17 cellular contexts compared by ENCODE assay signal in genomic region chr11:113021111-113021510, GRCh38. TPM values are rescaled to one million over a fixed set of nuclear protein-coding genes. Genes with fewer than 3 reads are reported as not detected.
A peak's percentile ranks its signal among the peaks of the same experiment; 100 is the strongest.
DNase-seq lines count a peak whose midpoint lies in the region; ATAC-seq and TF ChIP-seq lines count a peak whose summit lies in the region.
"Had no signal": no experiment of that assay in that cellular context is flagged by ENCODE, and none has a peak within 500 bp of the region (broad histone marks: within the 10 kb centered on the region; RNA-seq: fewer than 3 reads in every experiment).

No MANE protein-coding gene starts in this region.

- no peak for ATAC-seq in stimulated activated memory B cell treated with anti-CD40 and anti-IgM and Interleukin-4, amounts not matched to agents 10 μg/mL and 1 μg/mL and 100 μg/mL, for 72 hours
- ATAC-seq: CD8-positive, alpha-beta T cell had no signal

- no peaks in the 10 kb centered on the region for H3K36me3 ChIP-seq in ascending aorta
- H3K36me3 ChIP-seq: BLaER1 treated with 17β-estradiol and CSF1 and Interleukin-3, amounts not matched to agents 10 nM and 100 nM had no signal

- H3K4me1 Mint-ChIP-seq in stimulated activated memory B cell treated with anti-CD40 and anti-IgM and Interleukin-4, amounts not matched to agents 10 μg/mL and 1 μg/mL and 100 μg/mL, for 72 hours = no peaks in the 10 kb centered on the region
- H3K4me1 Mint-ChIP-seq: B cell had no signal

- H3K4me3 Mint-ChIP-seq in stimulated activated memory B cell treated with anti-CD40 and anti-IgM and Interleukin-4, amounts not matched to agents 10 μg/mL and 1 μg/mL and 100 μg/mL, for 72 hours = no peak overlapping the region
- H3K4me3 Mint-ChIP-seq: B cell; CD4-positive, alpha-beta T cell; CD8-positive, alpha-beta T cell had no signal

- no peaks in the 10 kb centered on the region for H3K4me1 ChIP-seq in ascending aorta
- H3K4me1 ChIP-seq: BLaER1 treated with 17β-estradiol and CSF1 and Interleukin-3, amounts not matched to agents 10 nM and 100 nM had no signal

- no peak for TF ChIP-seq CTCF in ascending aorta (IDR thresholded peaks at IDR 0.05)

- H3K9me3 ChIP-seq in ascending aorta = no peaks in the 10 kb centered on the region

- H3K27ac Mint-ChIP-seq in stimulated activated memory B cell treated with anti-CD40 and anti-IgM and Interleukin-4, amounts not matched to agents 10 μg/mL and 1 μg/mL and 100 μg/mL, for 72 hours = no peak overlapping the region
- H3K27ac Mint-ChIP-seq: B cell; CD4-positive, alpha-beta T cell; CD8-positive, alpha-beta T cell had no signal

- intact Hi-C loops in ascending aorta (cut with DNase I) = no loop called here

- H3K4me3 ChIP-seq in ascending aorta = no peak overlapping the region
- H3K4me3 ChIP-seq: BLaER1 treated with 17β-estradiol and CSF1 and Interleukin-3, amounts not matched to agents 10 nM and 100 nM had no signal

- H3K9me3 Mint-ChIP-seq in stimulated activated memory B cell treated with anti-CD40 and anti-IgM and Interleukin-4, amounts not matched to agents 10 μg/mL and 1 μg/mL and 100 μg/mL, for 72 hours = no peaks in the 10 kb centered on the region
- H3K9me3 Mint-ChIP-seq: CD8-positive, alpha-beta T cell had no signal

- no peak overlapping the region for H3K27ac ChIP-seq in ascending aorta
- H3K27ac ChIP-seq: BLaER1 treated with 17β-estradiol and CSF1 and Interleukin-3, amounts not matched to agents 10 nM and 100 nM; C4-2B had no signal

- peaks cover 9% of the 10 kb centered on the region for H3K27me3 Mint-ChIP-seq in stimulated activated memory B cell treated with anti-CD40 and anti-IgM and Interleukin-4, amounts not matched to agents 10 μg/mL and 1 μg/mL and 100 μg/mL, for 72 hours

- H3K27me3 ChIP-seq in ascending aorta = no peaks in the 10 kb centered on the region
- H3K27me3 ChIP-seq: BLaER1 treated with 17β-estradiol and CSF1 and Interleukin-3, amounts not matched to agents 10 nM and 100 nM had no signal

- no peaks in the 10 kb centered on the region for H3K36me3 Mint-ChIP-seq in stimulated activated memory B cell treated with anti-CD40 and anti-IgM and Interleukin-4, amounts not matched to agents 10 μg/mL and 1 μg/mL and 100 μg/mL, for 72 hours
- H3K36me3 Mint-ChIP-seq: CD8-positive, alpha-beta T cell had no signal

- peak; percentile 62 for DNase-seq in COLO829 (ENCODE audit: low spot score)
- peak; percentile 40 for DNase-seq in RPMI7951 (ENCODE audit: low read depth)
- peak; percentile 98 for DNase-seq in foreskin melanocyte
- no peak for DNase-seq in hippocampal formation (lab: John Stamatoyannopoulos, UW)
- no peak for DNase-seq in NCI-H128 (lab: John Stamatoyannopoulos, UW; ENCODE audit: unreplicated experiment)
- DNase-seq in ascending aorta (ENCODE audit: low spot score in 2 of 2) = no peak
- DNase-seq: 8988T; AML-193; CD4-positive, alpha-beta T cell; CD8-positive, alpha-beta T cell; COR-L47; DMS79 treated with DMSO at 0.1 percent for 48 hours; GF-D8 had no signal

RNA-seq across cellular contexts. Expression of gene NCAM1, which starts 59.9 kb away (rescaled TPM):
- total RNA-seq in RPMI7951 (2014; rRNA removed; shearing (Covaris generic)) = 69.3 and 75.7 TPM in 2 replicates
- 3.3 TPM for total RNA-seq in ascending aorta

Comparison
In these comparisons a context has a peak if more than half of its experiments do, and no peak if none do; other contexts are left out.
1. DNase-seq: peak in COLO829 (single experiment), RPMI7951 (single experiment) and foreskin melanocyte (single experiment); none in hippocampal formation (0 of 2), NCI-H128 (single experiment) and ascending aorta (0 of 2).
2. RNA of gene NCAM1, which starts 59.9 kb away (total RNA-seq): 69.3 to 75.7 TPM in RPMI7951; 3.3 TPM in ascending aorta (single experiment); every median in the first group is over 10 times any median in the second.